In genomic region chr12:80485222-80485987, GRCh38 we compare ENCODE assay signal across 18 cellular contexts. TPM values are rescaled to one million over a fixed set of nuclear protein-coding genes. Genes with fewer than 3 reads are reported as not detected.
DNase-seq lines count a peak whose midpoint lies in the region; ATAC-seq and TF ChIP-seq lines count a peak whose summit lies in the region.
"Had no signal": no experiment of that assay in that cellular context is flagged by ENCODE, and none has a peak within 500 bp of the region (broad histone marks: within the 10 kb centered on the region; RNA-seq: fewer than 3 reads in every experiment).

No MANE protein-coding gene starts in this region.

- no peaks in the 10 kb centered on the region for H3K36me3 ChIP-seq in SK-N-SH (replicated peaks in 1 of 2; ENCODE audit: control insufficient read depth in 1 of 2, insufficient read depth in 2 of 2, low read length in 1 of 2)
- H3K36me3 ChIP-seq: esophagus squamous epithelium, uterus had no signal

- TF ChIP-seq EP300 in SK-N-SH (IDR thresholded peaks at IDR 0.05; ENCODE audit: borderline replicate concordance in 1 of 2, low read depth in 1 of 2, low read length in 1 of 2) = no peak

- no peak for TF ChIP-seq RAD21 in SK-N-SH (IDR thresholded peaks at IDR 0.05; ENCODE audit: low read length)

- no peak overlapping the region for H2AFZ ChIP-seq in SK-N-SH (ENCODE audit: low read depth)

- no peaks in the 10 kb centered on the region for H3K4me1 ChIP-seq in SK-N-SH (ENCODE audit: control insufficient read depth in 1 of 2, insufficient read depth in 2 of 2, low read depth in 1 of 2, low read length in 1 of 2)
- H3K4me1 ChIP-seq: esophagus squamous epithelium, uterus had no signal

- no peak overlapping the region for H3K27ac ChIP-seq in SK-N-SH (ENCODE audit: low read depth in 2 of 2, low read length in 1 of 2)
- H3K27ac ChIP-seq: esophagus squamous epithelium, SK-N-MC, uterus had no signal

- H3K27me3 ChIP-seq in SK-N-SH (ENCODE audit: insufficient read depth) = no peaks in the 10 kb centered on the region
- H3K27me3 ChIP-seq: esophagus squamous epithelium, uterus had no signal

- no peaks in the 10 kb centered on the region for H3K79me2 ChIP-seq in SK-N-SH (ENCODE audit: insufficient read depth)

- WGBS in SK-N-SH (ENCODE audit: low lambda C conversion rate) = 16% methylated on average over 5 of the region's 5 CpGs

- no peak overlapping the region for H3K4me2 ChIP-seq in SK-N-SH

- H3K27ac Mint-ChIP-seq in stimulated activated memory B cell treated with anti-CD40 and anti-IgM and Interleukin-4, amounts not matched to agents 10 μg/mL and 1 μg/mL and 100 μg/mL, for 72 hours = no peak overlapping the region
- H3K27ac Mint-ChIP-seq: CD8-positive, alpha-beta T cell; dendritic cell treated with granulocyte-macrophage colony-stimulating factor and Interleukin-4, amounts not matched to agents 40 ng/mL and 50 ng/mL, for 4 days; stimulated activated naive CD8-positive, alpha-beta T cell treated with anti-CD3 and anti-CD28 coated beads, Interleukin-15, Interleukin-2, amounts not matched to agents 100 ng/mL and 50 ng/mL, for 24 hours had no signal

- no peaks in the 10 kb centered on the region for H3K36me3 Mint-ChIP-seq in stimulated activated memory B cell treated with anti-CD40 and anti-IgM and Interleukin-4, amounts not matched to agents 10 μg/mL and 1 μg/mL and 100 μg/mL, for 72 hours
- H3K36me3 Mint-ChIP-seq: CD8-positive, alpha-beta T cell had no signal

- H4K20me1 ChIP-seq in SK-N-SH (ENCODE audit: insufficient read depth) = no peaks in the 10 kb centered on the region

- no peaks in the 10 kb centered on the region for H3K9me3 ChIP-seq in SK-N-SH
- H3K9me3 ChIP-seq: esophagus squamous epithelium, uterus had no signal

- DNase-seq in DMS53 (lab: John Stamatoyannopoulos, UW) (peak; percentile 40), NCI-H510A (lab: John Stamatoyannopoulos, UW) (peak; percentile 20), KG1 (lab: John Stamatoyannopoulos, UW) (no peak), SK-N-SH (no peak), SHP77 treated with DMSO at 0.1 percent for 48 hours (lab: John Stamatoyannopoulos, UW) (no peak)
- DNase-seq: activated naive CD4-positive, alpha-beta T cell; CD8-positive, alpha-beta T cell; esophagus squamous epithelium; NCI-H2171; small intestine; uterus had no signal

- no peak overlapping the region for H3K9ac ChIP-seq in SK-N-SH

- no peak for TF ChIP-seq CTCF in SK-N-SH (IDR thresholded peaks at IDR 0.05)

- H3K4me1 Mint-ChIP-seq in stimulated activated memory B cell treated with anti-CD40 and anti-IgM and Interleukin-4, amounts not matched to agents 10 μg/mL and 1 μg/mL and 100 μg/mL, for 72 hours = no peaks in the 10 kb centered on the region

- ATAC-seq in GM19372 (IDR thresholded peaks at IDR 0.05; ENCODE audit: low read depth, unreplicated experiment) (peak; percentile 46), HG02870 (IDR thresholded peaks at IDR 0.05; ENCODE audit: unreplicated experiment) (peak; percentile 74)
- no peak for ATAC-seq in stimulated activated memory B cell treated with anti-CD40 and anti-IgM and Interleukin-4, amounts not matched to agents 10 μg/mL and 1 μg/mL and 100 μg/mL, for 72 hours
- ATAC-seq: CD8-positive, alpha-beta T cell; left lobe of liver had no signal

- no peak overlapping the region for H3K4me3 ChIP-seq in SK-N-SH (ENCODE audit: low read depth in 2 of 2, low read length in 1 of 2)
- H3K4me3 ChIP-seq: esophagus squamous epithelium, SK-N-MC, uterus had no signal

- POLR2A ChIA-PET in SK-N-SH (lab: Yijun Ruan, JAX) = no interaction called here

- peaks cover 3% of the 10 kb centered on the region for H3K9me3 Mint-ChIP-seq in stimulated activated memory B cell treated with anti-CD40 and anti-IgM and Interleukin-4, amounts not matched to agents 10 μg/mL and 1 μg/mL and 100 μg/mL, for 72 hours
- H3K9me3 Mint-ChIP-seq: dendritic cell treated with granulocyte-macrophage colony-stimulating factor and Interleukin-4, amounts not matched to agents 40 ng/mL and 50 ng/mL, for 4 days had no signal

- no peaks in the 10 kb centered on the region for H3K27me3 Mint-ChIP-seq in stimulated activated memory B cell treated with anti-CD40 and anti-IgM and Interleukin-4, amounts not matched to agents 10 μg/mL and 1 μg/mL and 100 μg/mL, for 72 hours
- H3K27me3 Mint-ChIP-seq: dendritic cell treated with granulocyte-macrophage colony-stimulating factor and Interleukin-4, amounts not matched to agents 40 ng/mL and 50 ng/mL, for 4 days; stimulated activated naive CD8-positive, alpha-beta T cell treated with anti-CD3 and anti-CD28 coated beads, Interleukin-15, Interleukin-2, amounts not matched to agents 100 ng/mL and 50 ng/mL, for 24 hours had no signal

- H3F3A ChIP-seq in SK-N-SH (replicated peaks; ENCODE audit: insufficient read depth) = no peaks in the 10 kb centered on the region

- CTCF ChIA-PET in SK-N-SH (lab: Yijun Ruan, JAX) = interaction anchor here (0.6 kb wide), 1 partner anchor 50 kb away, joined by 3 read pairs; no protein-coding TSS in a partner anchor

- no peak overlapping the region for H3K4me3 Mint-ChIP-seq in stimulated activated memory B cell treated with anti-CD40 and anti-IgM and Interleukin-4, amounts not matched to agents 10 μg/mL and 1 μg/mL and 100 μg/mL, for 72 hours
- H3K4me3 Mint-ChIP-seq: CD8-positive, alpha-beta T cell; dendritic cell treated with granulocyte-macrophage colony-stimulating factor and Interleukin-4, amounts not matched to agents 40 ng/mL and 50 ng/mL, for 4 days; stimulated activated naive CD8-positive, alpha-beta T cell treated with anti-CD3 and anti-CD28 coated beads, Interleukin-15, Interleukin-2, amounts not matched to agents 100 ng/mL and 50 ng/mL, for 24 hours had no signal

- no peaks in the 10 kb centered on the region for H3K9me2 ChIP-seq in SK-N-SH

TF ChIP-seq in SK-N-SH, 30 proteins besides CTCF, POLR2A, EP300 and RAD21:
- TF ChIP-seq JUND (IDR thresholded peaks at IDR 0.05) = no peak
- no peak for TF ChIP-seq YY1 (IDR thresholded peaks at IDR 0.05; ENCODE audit: low read depth)
TF ChIP-seq in SK-N-SH: peak in this region for 0.

RNA-seq across cellular contexts. Expression of gene PTPRQ, which starts 41.4 kb away (rescaled TPM):
- polyA plus RNA-seq in SK-N-SH (2012; rRNA removed) = 0.46 and 1.4 TPM in 2 replicates
- polyA plus RNA-seq in SK-N-SH (2012; cell fraction: cytosol; rRNA removed) = 0.90 and 1.0 TPM in 2 replicates
- 0.35 and 1.0 TPM in 2 replicates for polyA plus RNA-seq in SK-N-SH (2012; cell fraction: nucleus; rRNA removed)
- polyA plus RNA-seq: small intestine had no signal

Comparison
In these comparisons a context has a peak if more than half of its experiments do, and no peak if none do; other contexts are left out.
1. DNase-seq: peak in DMS53 (single experiment) and NCI-H510A (single experiment); none in KG1 (single experiment), SK-N-SH (single experiment) and SHP77 treated with DMSO at 0.1 percent for 48 hours (single experiment).